9 cellular contexts compared by ENCODE assay signal in the genomic region with DNA sequence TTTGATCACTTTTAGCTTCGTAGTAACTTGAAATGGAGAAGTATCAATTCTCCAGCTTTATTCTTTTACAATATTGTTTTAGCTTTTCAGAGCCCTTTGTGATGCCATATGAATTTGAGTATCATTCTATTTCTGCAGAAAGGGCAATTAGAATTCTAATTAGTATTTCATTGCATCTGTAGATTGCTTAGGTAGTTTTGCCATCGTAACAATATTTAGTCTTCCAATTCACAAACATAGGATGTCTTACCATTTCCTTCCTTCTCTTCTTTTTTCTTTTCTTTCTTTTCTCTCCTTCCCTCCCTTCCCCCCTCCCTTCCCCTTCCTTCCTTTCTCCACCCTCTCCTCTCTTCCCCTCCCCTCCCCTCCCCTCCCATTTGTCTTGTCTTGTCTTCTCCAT.
"Had no signal": no experiment of that assay in that cellular context is flagged by ENCODE, and none has a peak within 500 bp of the region (broad histone marks: within the 10 kb centered on the region; RNA-seq: fewer than 3 reads in every experiment).

No MANE protein-coding gene starts in this region.

- H2AFZ ChIP-seq: GM23248 had no signal

- H3K9ac ChIP-seq: GM23248 had no signal

- H3K27ac Mint-ChIP-seq: HFFc6 had no signal

- DNase-seq: GM23248, GOT3, H7, HFFc6, IMR-90, KBM-7 had no signal

- H3K4me3 ChIP-seq: GM23248, HAP-1 had no signal

- ATAC-seq: HCT116 had no signal

- H3K36me3 ChIP-seq: HAP-1 had no signal

- H3K9me3 ChIP-seq: HAP-1 had no signal

- H3K4me3 Mint-ChIP-seq: HFFc6 had no signal

- H3K27ac ChIP-seq: GM23248, HL-60 had no signal
